ENCODE assay signal across 2 cellular contexts in genomic region chr15:34951993-34952392, GRCh38.
TF ChIP-seq lines count a peak whose summit lies in the region.

No MANE protein-coding gene starts in this region.

TF ChIP-seq in SK-N-SH, 30 proteins besides CTCF, POLR2A, EP300 and RAD21 (continued from another document):
- TF ChIP-seq REST (IDR thresholded peaks at IDR 0.05; ENCODE audit: low read depth, low read length) (no peak), TCF12 (IDR thresholded peaks at IDR 0.05) (peak; percentile 74), MEF2A (IDR thresholded peaks at IDR 0.05; ENCODE audit: borderline replicate concordance, low read depth) (no peak), RFX5 (IDR thresholded peaks at IDR 0.05; ENCODE audit: low read length) (no peak), JUND (IDR thresholded peaks at IDR 0.05) (no peak)

TF ChIP-seq in endothelial cell of umbilical vein, 7 proteins besides CTCF, POLR2A, EP300 and RAD21 (continued from another document):
- TF ChIP-seq, protein P1, sequence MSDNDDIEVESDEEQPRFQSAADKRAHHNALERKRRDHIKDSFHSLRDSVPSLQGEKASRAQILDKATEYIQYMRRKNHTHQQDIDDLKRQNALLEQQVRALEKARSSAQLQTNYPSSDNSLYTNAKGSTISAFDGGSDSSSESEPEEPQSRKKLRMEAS (IDR thresholded peaks at IDR 0.05; ENCODE audit: insufficient read depth, insufficient read length): no peak
- no peak for TF ChIP-seq GATA2 (IDR thresholded peaks at IDR 0.05; ENCODE audit: insufficient read depth, insufficient read length, low read depth, low read length)
- TF ChIP-seq MYC (IDR thresholded peaks at IDR 0.05; ENCODE audit: low read depth, low read length): no peak
- no peak for TF ChIP-seq JUN (IDR thresholded peaks at IDR 0.05; ENCODE audit: borderline replicate concordance, insufficient read depth, insufficient read length, low read depth)
- TF ChIP-seq EZH2 (IDR thresholded peaks at IDR 0.05; ENCODE audit: borderline replicate concordance, low read depth, low read length, severe bottlenecking): no peak
- TF ChIP-seq FOS (IDR thresholded peaks at IDR 0.05; ENCODE audit: borderline replicate concordance, insufficient read depth, low read length): no peak
